ENCODE assay signal across 18 cellular contexts in the genomic region with DNA sequence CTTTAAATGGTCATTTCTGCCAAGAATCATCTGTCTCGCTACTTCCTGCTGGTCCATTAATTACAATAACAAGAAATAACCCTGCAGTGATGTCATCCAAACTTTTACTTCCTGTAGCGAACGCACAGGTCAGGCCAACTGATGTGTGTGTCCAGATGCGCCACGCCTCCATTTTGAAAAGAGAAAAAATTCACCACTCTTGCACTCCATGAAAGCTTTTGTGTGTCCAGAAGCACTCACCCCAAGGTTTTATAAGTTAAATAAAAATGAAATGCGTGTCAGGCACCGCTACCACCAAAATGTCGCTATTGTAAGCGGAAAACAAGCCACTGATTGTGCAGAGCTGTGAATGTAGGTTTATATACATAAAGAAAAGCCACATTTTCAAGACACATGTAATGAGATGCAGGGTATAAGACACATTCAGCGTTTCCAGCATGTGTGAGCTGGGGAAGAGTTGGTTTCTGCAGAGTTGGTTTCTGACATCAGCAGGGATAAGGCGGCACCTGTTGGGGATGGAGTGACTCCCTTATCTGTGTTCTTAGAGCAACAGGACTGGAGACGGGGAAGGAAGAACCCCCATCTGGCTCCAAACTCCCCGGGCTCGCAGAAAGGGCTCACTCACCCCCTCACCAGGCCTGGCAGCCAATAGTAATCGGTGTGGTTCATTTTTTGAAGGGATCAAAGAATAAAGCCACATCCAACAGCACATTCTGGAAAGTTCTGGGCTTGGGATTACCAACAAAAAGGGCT.
A peak's percentile ranks its signal among the peaks of the same experiment; 100 is the strongest.
DNase-seq lines count a peak whose midpoint lies in the region; TF ChIP-seq lines count a peak whose summit lies in the region.
"Had no signal": no experiment of that assay in that cellular context is flagged by ENCODE, and none has a peak within 500 bp of the region (broad histone marks: within the 10 kb centered on the region; RNA-seq: fewer than 3 reads in every experiment).

No MANE protein-coding gene starts in this region.

- peaks cover 6% of the 10 kb centered on the region for H3K4me1 Mint-ChIP-seq in mesothelial cell of epicardium

- no peaks in the 10 kb centered on the region for H3K9me3 Mint-ChIP-seq in mesothelial cell of epicardium
- H3K9me3 Mint-ChIP-seq: brain, endodermal cell, H9, neural progenitor cell had no signal

- DNase-seq in astrocyte of the spinal cord (ENCODE audit: low read depth, low spot score) (peak; percentile 41), glomerular endothelial cell (ENCODE audit: extremely low read depth, low read depth, low spot score) (peak; percentile 81), mesothelial cell of epicardium (ENCODE audit: low spot score in 2 of 2, unreplicated experiment in 2 of 2) (no peak), thyroid gland (no peak), ecto neural progenitor cell (ENCODE audit: low spot score) (no peak), esophagus muscularis mucosa (ENCODE audit: extremely low spot score) (no peak), GDM1 (lab: John Stamatoyannopoulos, UW) (no peak)
- DNase-seq: DMS79 treated with DMSO at 0.1 percent for 48 hours, endodermal cell, H9, left colon, NCI-H1417 treated with DMSO at 0.1 percent for 48 hours, NCI-H510A treated with DMSO at 0.1 percent for 48 hours, WERI-Rb-1 had no signal

- H3K27ac Mint-ChIP-seq in mesothelial cell of epicardium = peak overlapping the region; percentile 39

- intact Hi-C loops in thyroid gland (cut with DNase I) = no loop called here
- intact Hi-C loops in esophagus muscularis mucosa (cut with DNase I) = no loop called here

- TF ChIP-seq POLR2A in thyroid gland (IDR thresholded peaks at IDR 0.05) (no peak), esophagus muscularis mucosa (IDR thresholded peaks at IDR 0.05; ENCODE audit: low read depth) (no peak)

- 82 to 83% methylated on average over 15 of the region's 15 CpGs for WGBS in thyroid gland, 2 donors
- 76% methylated on average over 11 of the region's 15 CpGs for WGBS in esophagus muscularis mucosa

- in situ Hi-C loops in astrocyte of the spinal cord (cut with HindIII; ENCODE audit: low sequenced_read_pairs) = no loop called here

- no peak for TF ChIP-seq EP300 in esophagus muscularis mucosa (IDR thresholded peaks at IDR 0.05)

- H3K9me3 ChIP-seq in thyroid gland = no peaks in the 10 kb centered on the region
- H3K9me3 ChIP-seq in esophagus muscularis mucosa = no peaks in the 10 kb centered on the region

- H3K4me1 ChIP-seq in thyroid gland = peaks cover 42 to 47% of the 10 kb centered on the region in 2 donors
- peaks cover 19 to 45% (median 27%) of the 10 kb centered on the region in 4 donors for H3K4me1 ChIP-seq in esophagus muscularis mucosa
- H3K4me1 ChIP-seq: neural progenitor cell had no signal

- H3K4me3 Mint-ChIP-seq in mesothelial cell of epicardium = no peak overlapping the region
- H3K4me3 Mint-ChIP-seq: brain, endodermal cell, H9, neural progenitor cell had no signal

- H3K27me3 ChIP-seq in thyroid gland (no peaks in the 10 kb centered on the region), esophagus muscularis mucosa (no peaks in the 10 kb centered on the region)
- H3K27me3 ChIP-seq: BLaER1 treated with 17β-estradiol and CSF1 and Interleukin-3, amounts not matched to agents 10 nM and 100 nM; neural progenitor cell had no signal

- TF ChIP-seq CTCF in astrocyte of the spinal cord (IDR thresholded peaks at IDR 0.05; ENCODE audit: low read depth, low read length) (no peak), mesothelial cell of epicardium (IDR thresholded peaks at IDR 0.05; ENCODE audit: unreplicated experiment) (no peak), thyroid gland (IDR thresholded peaks at IDR 0.05) (no peak), esophagus muscularis mucosa (IDR thresholded peaks at IDR 0.05) (no peak)

- peaks cover 0 to 4% of the 10 kb centered on the region in 2 donors for H3K36me3 ChIP-seq in thyroid gland
- peaks cover 0 to 13% (median 6%) of the 10 kb centered on the region in 4 donors for H3K36me3 ChIP-seq in esophagus muscularis mucosa
- H3K36me3 ChIP-seq: neural progenitor cell had no signal

- H3K4me3 ChIP-seq in astrocyte of the spinal cord (ENCODE audit: low read depth, low read length) = no peak overlapping the region
- H3K4me3 ChIP-seq in thyroid gland (replicated peaks in 1 of 3) = no peak overlapping the region
- no peak overlapping the region for H3K4me3 ChIP-seq in esophagus muscularis mucosa
- H3K4me3 ChIP-seq: BLaER1 treated with 17β-estradiol and CSF1 and Interleukin-3, amounts not matched to agents 10 nM and 100 nM; neural progenitor cell had no signal

- no peaks in the 10 kb centered on the region for H3K27me3 Mint-ChIP-seq in mesothelial cell of epicardium (ENCODE audit: low read depth)
- H3K27me3 Mint-ChIP-seq: brain had no signal

- peaks cover 43% of the 10 kb centered on the region for H3K36me3 Mint-ChIP-seq in mesothelial cell of epicardium

- H3K27ac ChIP-seq in thyroid gland = peak overlapping the region in 2 of 3 donors; percentile 42 to 66
- H3K27ac ChIP-seq in esophagus muscularis mucosa (replicated peaks in 1 of 4) = peak overlapping the region in 2 of 4 donors; percentile 11 to 36
- H3K27ac ChIP-seq: KMS-11, neural progenitor cell, WERI-Rb-1 had no signal

Comparison
In these comparisons a context has a peak if more than half of its experiments do, and no peak if none do; other contexts are left out.
1. DNase-seq: peak in astrocyte of the spinal cord (single experiment) and glomerular endothelial cell (single experiment); none in mesothelial cell of epicardium (0 of 2), thyroid gland (0 of 2), ecto neural progenitor cell (single experiment), esophagus muscularis mucosa (single experiment) and GDM1 (single experiment).